Comparison of ENCODE assay signal across 8 cellular contexts in genomic region chr17:36534881-36535668, GRCh38. TPM values are rescaled to one million over a fixed set of nuclear protein-coding genes. Genes with fewer than 3 reads are reported as not detected.
DNase-seq lines count a peak whose midpoint lies in the region; ATAC-seq and TF ChIP-seq lines count a peak whose summit lies in the region.

Gene PIGW, plus strand, starts transcription at chr17:36534987. Its CDS starts 2,115 bp downstream, at chr17:36537102.

- H3K27ac ChIP-seq in muscle layer of colon (ENCODE audit: low read depth, low read length) = peak within 1 kb of the TSS; percentile 99

- DNase-seq in DMS114 treated with DMSO at 0.1 percent for 48 hours (lab: John Stamatoyannopoulos, UW; ENCODE audit: unreplicated experiment) = peak; percentile 77
- peak; percentile 96 for DNase-seq in KBM-7
- peak; percentile 85 for DNase-seq in activated T-cell treated with anti-CD3 and anti-CD28 coated beads, Interleukin-2, amount 50 U/mL, for 1 hour
- peak; percentile 92 to 94 for DNase-seq in erythroblast (lab: John Stamatoyannopoulos, UW)
- peak; percentile 72 for DNase-seq in stimulated activated CD8-positive, alpha-beta memory T cell treated with anti-CD3 and anti-CD28 coated beads, Interleukin-7, amount 100 ng/mL, for 1 hour (ENCODE audit: low read depth in 2 of 2)

- H3K9me3 ChIP-seq in muscle layer of colon (ENCODE audit: low read length) = no peaks in the 10 kb centered on the region

- peak within 1 kb of the TSS; percentile 88 for H3K4me3 ChIP-seq in muscle layer of colon (ENCODE audit: low read depth in 1 of 2, low read length in 2 of 2)

- TF ChIP-seq POLR2A in erythroblast (IDR thresholded peaks at IDR 0.05; ENCODE audit: low read length) = peak; percentile 97

- peaks cover 12% of the 10 kb centered on the region for H3K36me3 ChIP-seq in muscle layer of colon (ENCODE audit: insufficient read depth, low read length)

- in situ Hi-C loops in KBM-7 (cut with MboI; ENCODE audit: low pct_unique_long_range_greater_than_20kb, low sequenced_read_pairs) = no loop called here

- peak within 1 kb of the TSS; percentile 87 for H3K9ac ChIP-seq in muscle layer of colon (ENCODE audit: low read length)

- ATAC-seq in GM21576 (IDR thresholded peaks at IDR 0.05; ENCODE audit: unreplicated experiment) = peak; percentile 68

- H3K27me3 ChIP-seq in muscle layer of colon (ENCODE audit: control insufficient read depth in 1 of 2, insufficient read depth in 2 of 2, low read length in 2 of 2) = no peaks in the 10 kb centered on the region

- H3K4me1 ChIP-seq in muscle layer of colon (ENCODE audit: insufficient read depth, low read length) = peaks cover 14% of the 10 kb centered on the region

TF ChIP-seq in PFSK-1, 5 proteins besides CTCF, POLR2A, EP300 and RAD21:
- TF ChIP-seq FOXP2 (optimal IDR thresholded peaks at IDR 0.05; ENCODE audit: borderline replicate concordance, extremely low read depth, extremely low read length, insufficient read depth) (peak; percentile 86), SIN3A (IDR thresholded peaks at IDR 0.05; ENCODE audit: borderline replicate concordance, insufficient read depth, low read length) (peak; percentile 84; the same call in 1 of the 2 replicates), POLR2AphosphoS5 (IDR thresholded peaks at IDR 0.05; ENCODE audit: low read depth, low read length) (peak; percentile 88), TAF1 (IDR thresholded peaks at IDR 0.05; ENCODE audit: borderline replicate concordance, insufficient read depth, low read length) (peak; percentile 86; the same call in 1 of the 2 replicates), REST (IDR thresholded peaks at IDR 0.05; ENCODE audit: insufficient read depth in 1 of 2, low read depth in 2 of 2, low read length in 2 of 2) (peak in 1 of 2 experiments; percentile 17; a peak in 1 of 4 replicates)

RNA-seq across cellular contexts. Expression of gene PIGW, which starts in this region (rescaled TPM):
- 3.6 TPM for polyA plus RNA-seq in PFSK-1 (2012; ENCODE audit: insufficient read length, low read depth)

Comparison
In these comparisons a context has a peak if more than half of its experiments do, and no peak if none do; other contexts are left out.
1. Peak in every context shown above with its lines: DNase-seq, ATAC-seq, H3K4me3 ChIP-seq and H3K27ac ChIP-seq.